7 cellular contexts compared by ENCODE assay signal in genomic region chr2:32364290-32364689, GRCh38. TPM values are rescaled to one million over a fixed set of nuclear protein-coding genes. Genes with fewer than 3 reads are reported as not detected.
DNase-seq lines count a peak whose midpoint lies in the region; ATAC-seq and TF ChIP-seq lines count a peak whose summit lies in the region.
"Not testable (repeated sequence)": the region's sequence is repeated elsewhere in the genome, so short reads cannot be mapped to it uniquely, and the experiment has no call there.

No MANE protein-coding gene starts in this region.

- intact Hi-C loops in CD14-positive monocyte (cut with micrococcal nuclease): not testable (repeated sequence)

- not testable (repeated sequence) for H3K4me3 ChIP-seq in GM23248; OCI-LY3 (ENCODE audit: low read length); mesenchymal stem cell (ENCODE audit: insufficient read depth in 1 of 2, low read depth in 1 of 2, low read length in 2 of 2); trophoblast cell (ENCODE audit: low read depth, low read length)

- H2AK5ac ChIP-seq in mesenchymal stem cell (ENCODE audit: low read length, severe bottlenecking); trophoblast cell (ENCODE audit: low read length): not testable (repeated sequence)

- not testable (repeated sequence) for H3K4me3 Mint-ChIP-seq in CD14-positive monocyte
- H3K4me3 Mint-ChIP-seq in activated naive CD4-positive, alpha-beta T cell treated with anti-CD3 and anti-CD28 coated beads, Interleukin-2, amount 50 U/mL, for 24 hours: peak overlapping the region; percentile 58
- H3K4me3 Mint-ChIP-seq in effector memory CD8-positive, alpha-beta T cell: peak overlapping the region; percentile 27 to 44

- not testable (repeated sequence) for H3K4me2 ChIP-seq in GM23248 (ENCODE audit: unreplicated experiment); mesenchymal stem cell (ENCODE audit: low read length, poor library complexity, severe bottlenecking); trophoblast cell (ENCODE audit: low read length)
- peak overlapping the region; percentile 31 for H3K4me2 ChIP-seq in OCI-LY3 (ENCODE audit: low read length)

- not testable (repeated sequence) for H3K9me3 ChIP-seq in GM23248 (ENCODE audit: low read depth); OCI-LY3 (ENCODE audit: insufficient read depth, low read length); mesenchymal stem cell (ENCODE audit: control insufficient read depth, low read length); trophoblast cell (ENCODE audit: insufficient read depth, low read depth, low read length)

- not testable (repeated sequence) for H3K18ac ChIP-seq in mesenchymal stem cell (ENCODE audit: low read depth in 1 of 2, low read length in 2 of 2); trophoblast cell (ENCODE audit: low read length)

- peaks cover 100% of the 10 kb centered on the region for H3K79me2 ChIP-seq in GM23248 (ENCODE audit: insufficient read depth)
- H3K79me2 ChIP-seq in OCI-LY3 (ENCODE audit: low read length): peaks cover 99% of the 10 kb centered on the region
- peaks cover 19% of the 10 kb centered on the region for H3K79me2 ChIP-seq in trophoblast cell (ENCODE audit: control insufficient read depth, insufficient read depth, low read length, poor library complexity)

- not testable (repeated sequence) for H3K14ac ChIP-seq in mesenchymal stem cell (ENCODE audit: low read length in 2 of 2); trophoblast cell (ENCODE audit: low read length)

- not testable (repeated sequence) for H3K36me3 ChIP-seq in GM23248 (ENCODE audit: low read depth); mesenchymal stem cell (ENCODE audit: control insufficient read depth in 1 of 2, insufficient read depth in 2 of 2, low read depth in 1 of 2, low read length in 2 of 2); trophoblast cell (ENCODE audit: control insufficient read depth in 1 of 2, insufficient read depth in 2 of 2, low read length in 2 of 2)
- H3K36me3 ChIP-seq in OCI-LY3 (replicated peaks; ENCODE audit: low read depth, low read length): peaks cover 27% of the 10 kb centered on the region

- not testable (repeated sequence) for H3K27me3 ChIP-seq in GM23248 (replicated peaks; ENCODE audit: insufficient read depth); OCI-LY3 (ENCODE audit: low read depth, low read length); mesenchymal stem cell (ENCODE audit: control insufficient read depth in 1 of 2, insufficient read depth in 1 of 2, low read length in 2 of 2); trophoblast cell (ENCODE audit: insufficient read depth, low read length)

- not testable (repeated sequence) for H3K9ac ChIP-seq in GM23248; OCI-LY3 (ENCODE audit: low read length); trophoblast cell (ENCODE audit: low read length)
- H3K9ac ChIP-seq in mesenchymal stem cell (ENCODE audit: low read length): peak overlapping the region; percentile 26

- not testable (repeated sequence) for H4K8ac ChIP-seq in mesenchymal stem cell (ENCODE audit: low read length); trophoblast cell (ENCODE audit: low read depth, low read length)

- H2AFZ ChIP-seq in GM23248; OCI-LY3 (ENCODE audit: low read depth, low read length); mesenchymal stem cell (ENCODE audit: low read depth, low read length); trophoblast cell (ENCODE audit: insufficient read depth, low read length, poor library complexity): not testable (repeated sequence)

- peak overlapping the region; percentile 2; the same call in 1 of the 2 replicates for H3K27ac ChIP-seq in GM23248
- not testable (repeated sequence) for H3K27ac ChIP-seq in OCI-LY3 (ENCODE audit: low read length); mesenchymal stem cell (ENCODE audit: low read length, poor library complexity, severe bottlenecking); trophoblast cell (ENCODE audit: low read depth, low read length)

- H3K9me3 Mint-ChIP-seq in CD14-positive monocyte; activated naive CD4-positive, alpha-beta T cell treated with anti-CD3 and anti-CD28 coated beads, Interleukin-2, amount 50 U/mL, for 24 hours; effector memory CD8-positive, alpha-beta T cell: not testable (repeated sequence)

- DNase-seq in CD14-positive monocyte (ENCODE audit: low spot score); GM23248; effector memory CD8-positive, alpha-beta T cell; mesenchymal stem cell: not testable (repeated sequence)
- DNase-seq in trophoblast cell: peak in 1 of 2 donors; percentile 47

- not testable (repeated sequence) for H3K4ac ChIP-seq in mesenchymal stem cell (ENCODE audit: low read depth in 1 of 2, low read length in 2 of 2)
- H3K4ac ChIP-seq in trophoblast cell (ENCODE audit: low read depth, low read length): peak overlapping the region; percentile 55

- ATAC-seq in effector memory CD8-positive, alpha-beta T cell (replicated peaks): not testable (repeated sequence)

- not testable (repeated sequence) for TF ChIP-seq CTCF in CD14-positive monocyte (IDR thresholded peaks at IDR 0.05); OCI-LY3 (IDR thresholded peaks at IDR 0.05; ENCODE audit: low read depth, low read length)

- H3K36me3 Mint-ChIP-seq in CD14-positive monocyte: peaks cover 14 to 16% of the 10 kb centered on the region in 2 donors
- H3K36me3 Mint-ChIP-seq in activated naive CD4-positive, alpha-beta T cell treated with anti-CD3 and anti-CD28 coated beads, Interleukin-2, amount 50 U/mL, for 24 hours; effector memory CD8-positive, alpha-beta T cell (ENCODE audit: insufficient read depth): not testable (repeated sequence)

- peaks cover 36% of the 10 kb centered on the region for H3K4me1 ChIP-seq in GM23248 (ENCODE audit: insufficient read depth)
- peaks cover 60% of the 10 kb centered on the region for H3K4me1 ChIP-seq in OCI-LY3 (ENCODE audit: low read length)
- H3K4me1 ChIP-seq in mesenchymal stem cell (ENCODE audit: control insufficient read depth, insufficient read depth, low read depth, low read length); trophoblast cell (ENCODE audit: control insufficient read depth in 1 of 2, insufficient read depth in 2 of 2, low read length in 2 of 2): not testable (repeated sequence)

- not testable (repeated sequence) for H4K91ac ChIP-seq in mesenchymal stem cell (ENCODE audit: low read length); trophoblast cell (ENCODE audit: low read depth, low read length)

- H4K12ac ChIP-seq in trophoblast cell (ENCODE audit: low read depth, low read length): not testable (repeated sequence)

- H2BK120ac ChIP-seq in mesenchymal stem cell (ENCODE audit: low read depth, low read length); trophoblast cell (ENCODE audit: insufficient read depth, low read length, poor library complexity): not testable (repeated sequence)

- H3K9me2 ChIP-seq in GM23248 (ENCODE audit: insufficient read depth): not testable (repeated sequence)

- H3K4me1 Mint-ChIP-seq in CD14-positive monocyte: peaks cover 38% of the 10 kb centered on the region
- H3K4me1 Mint-ChIP-seq in activated naive CD4-positive, alpha-beta T cell treated with anti-CD3 and anti-CD28 coated beads, Interleukin-2, amount 50 U/mL, for 24 hours: peaks cover 85% of the 10 kb centered on the region
- H3K4me1 Mint-ChIP-seq in effector memory CD8-positive, alpha-beta T cell (ENCODE audit: low read depth in 2 of 2): peaks cover 50 to 69% of the 10 kb centered on the region in 2 donors

- not testable (repeated sequence) for H3K79me1 ChIP-seq in mesenchymal stem cell (replicated peaks; ENCODE audit: low read length, poor library complexity, severe bottlenecking); trophoblast cell (ENCODE audit: low read length)

- H3K27ac Mint-ChIP-seq in CD14-positive monocyte: peak overlapping the region in 5 of 7 donors; percentile 6 to 61 (median 53)
- peak overlapping the region; percentile 21 for H3K27ac Mint-ChIP-seq in activated naive CD4-positive, alpha-beta T cell treated with anti-CD3 and anti-CD28 coated beads, Interleukin-2, amount 50 U/mL, for 24 hours
- peak overlapping the region in 1 of 2 donors; percentile 4 for H3K27ac Mint-ChIP-seq in effector memory CD8-positive, alpha-beta T cell

- H2BK5ac ChIP-seq in mesenchymal stem cell (ENCODE audit: low read depth, low read length, poor library complexity, severe bottlenecking); trophoblast cell (ENCODE audit: low read depth, low read length, poor library complexity): not testable (repeated sequence)

- H2BK12ac ChIP-seq in mesenchymal stem cell (ENCODE audit: low read length in 2 of 2); trophoblast cell (ENCODE audit: low read length): not testable (repeated sequence)

- not testable (repeated sequence) for H3K23ac ChIP-seq in mesenchymal stem cell (ENCODE audit: low read length in 2 of 2); trophoblast cell (ENCODE audit: low read length)

- H4K20me1 ChIP-seq in GM23248 (ENCODE audit: insufficient read depth) (peaks cover 23% of the 10 kb centered on the region; the same call in 1 of the 2 replicates), OCI-LY3 (ENCODE audit: insufficient read depth, low read length) (peaks cover 85% of the 10 kb centered on the region)

- not testable (repeated sequence) for H3K27me3 Mint-ChIP-seq in CD14-positive monocyte (ENCODE audit: low read depth in 3 of 3); activated naive CD4-positive, alpha-beta T cell treated with anti-CD3 and anti-CD28 coated beads, Interleukin-2, amount 50 U/mL, for 24 hours; effector memory CD8-positive, alpha-beta T cell

- WGBS in GM23248 (ENCODE audit: low coverage in 1 of 2, low lambda C conversion rate in 2 of 2, missing lambda C conversion rate in 2 of 2), 2 experiments: 91 to 92% methylated on average over 9 of the region's 9 CpGs
- WGBS in mesenchymal stem cell: 96% methylated on average over 7 of the region's 9 CpGs
- WGBS in trophoblast cell (ENCODE audit: extremely low coverage, insufficient coverage, insufficient read length): no CpG with 5 or more reads among the region's 9 CpGs

- in situ Hi-C loops in GM23248 (cut with MboI): not testable (repeated sequence)

- H2BK15ac ChIP-seq in mesenchymal stem cell (ENCODE audit: low read depth, poor library complexity, severe bottlenecking): not testable (repeated sequence)

- H3F3A ChIP-seq in GM23248 (ENCODE audit: insufficient read depth): peaks cover 22% of the 10 kb centered on the region

RNA-seq across cellular contexts. Expression of gene BIRC6, which starts 7.5 kb away (rescaled TPM):
- polyA plus RNA-seq in CD14-positive monocyte: 10 to 100 TPM; 11.5 to 12.9 TPM
- total RNA-seq in GM23248 (2014; rRNA removed; shearing (Covaris generic)): 83.0 and 122 TPM in 2 replicates
- 11.5 and 16.0 TPM in 2 replicates for polyA plus RNA-seq in GM23248 (2016; fragmentation: Nextera tagmentation; extraction: Ambion mirVana)
- 13.8 TPM for polyA plus RNA-seq in mesenchymal stem cell (2013, experiment 1 of 2)
- 14.1 TPM for polyA plus RNA-seq in mesenchymal stem cell (2013, experiment 2 of 2)
- polyA plus RNA-seq in trophoblast cell (2013): 18.0 and 19.8 TPM in 2 replicates
